Comparison of ENCODE assay signal across 13 cellular contexts in the genomic region with DNA sequence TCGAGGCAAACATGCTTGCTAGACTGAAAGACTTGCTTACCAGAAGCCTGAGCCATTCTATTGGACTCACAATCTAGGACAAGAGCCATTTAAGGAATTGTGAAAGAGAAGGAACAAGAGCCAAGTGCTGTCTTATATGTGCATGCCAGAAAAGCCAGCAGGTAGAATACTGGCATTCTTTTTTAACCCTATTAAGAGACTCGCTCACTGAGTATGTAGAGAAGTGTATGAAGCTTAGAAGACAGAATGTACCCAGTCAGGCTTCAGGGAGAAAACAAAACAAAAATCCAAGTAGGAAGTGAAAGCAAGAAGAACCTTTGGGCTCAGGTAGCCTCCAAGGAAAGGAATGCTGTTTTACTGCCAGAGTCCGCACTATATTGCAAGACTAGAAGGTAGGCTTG.
A peak's percentile ranks its signal among the peaks of the same experiment; 100 is the strongest.
DNase-seq lines count a peak whose midpoint lies in the region; ATAC-seq and TF ChIP-seq lines count a peak whose summit lies in the region.
"Had no signal": no experiment of that assay in that cellular context is flagged by ENCODE, and none has a peak within 500 bp of the region (broad histone marks: within the 10 kb centered on the region; RNA-seq: fewer than 3 reads in every experiment).

No MANE protein-coding gene starts in this region.

- H3K27ac Mint-ChIP-seq in activated T-helper 1 cell treated with anti-CD3 and anti-CD28 coated beads, Interleukin-12 subunit alpha, Interleukin-12 subunit beta, Interleukin-2, Interleukin-4 antibody, amounts not matched to agents 30 ng/mL and 10 ng/mL and 1 ng/mL, durations not matched to agents 14 hours and 24 hours and 36 hours = no peak overlapping the region
- H3K27ac Mint-ChIP-seq: activated T-helper 2 cell treated with anti-CD3 and anti-CD28 coated beads, Interferon-gamma antibody, Interleukin-2, Interleukin-4, amounts not matched to agents 10 μg/mL and 5 μg/mL and 100 μg/mL, durations not matched to agents 14 hours and 24 hours and 36 hours had no signal

- peaks cover 3 to 55% of the 10 kb centered on the region in 2 donors for H3K36me3 ChIP-seq in psoas muscle (ENCODE audit: insufficient read depth in 1 of 2, low read depth in 1 of 2)

- H3K9me3 ChIP-seq in right cardiac atrium (ENCODE audit: control insufficient read depth, low read length) (no peaks in the 10 kb centered on the region), psoas muscle (no peaks in the 10 kb centered on the region)

- H3K4me3 ChIP-seq in cardiac fibroblast (replicated peaks in 1 of 2; ENCODE audit: low read depth in 2 of 2, low read length in 2 of 2) (no peak overlapping the region), right cardiac atrium (ENCODE audit: low read length) (no peak overlapping the region), psoas muscle (no peak overlapping the region)

- H3K4me1 ChIP-seq in right cardiac atrium (ENCODE audit: control insufficient read depth, insufficient read depth, low read length) (no peaks in the 10 kb centered on the region), psoas muscle (peaks cover 20% of the 10 kb centered on the region)

- H3K4me3 Mint-ChIP-seq in activated T-helper 1 cell treated with anti-CD3 and anti-CD28 coated beads, Interleukin-12 subunit alpha, Interleukin-12 subunit beta, Interleukin-2, Interleukin-4 antibody, amounts not matched to agents 30 ng/mL and 10 ng/mL and 1 ng/mL, durations not matched to agents 14 hours and 24 hours and 36 hours = no peak overlapping the region
- H3K4me3 Mint-ChIP-seq: naive thymus-derived CD4-positive, alpha-beta T cell; stimulated activated naive CD8-positive, alpha-beta T cell treated with anti-CD3 and anti-CD28 coated beads, Interleukin-15, amount 100 ng/mL, for 72 hours had no signal

- TF ChIP-seq CTCF in cardiac fibroblast (IDR thresholded peaks at IDR 0.05; ENCODE audit: low read depth, low read length) (no peak), psoas muscle (IDR thresholded peaks at IDR 0.05) (no peak)

- no peaks in the 10 kb centered on the region for H3K27me3 Mint-ChIP-seq in activated T-helper 1 cell treated with anti-CD3 and anti-CD28 coated beads, Interleukin-12 subunit alpha, Interleukin-12 subunit beta, Interleukin-2, Interleukin-4 antibody, amounts not matched to agents 30 ng/mL and 10 ng/mL and 1 ng/mL, durations not matched to agents 14 hours and 24 hours and 36 hours (ENCODE audit: insufficient read depth)
- H3K27me3 Mint-ChIP-seq: naive thymus-derived CD4-positive, alpha-beta T cell; stimulated activated naive CD8-positive, alpha-beta T cell treated with anti-CD3 and anti-CD28 coated beads, Interleukin-15, amount 100 ng/mL, for 72 hours had no signal

- intact Hi-C loops in right cardiac atrium (cut with DNase I) (no loop called here), psoas muscle (cut with DNase I) (no loop called here)
- intact Hi-C loops in activated T-helper 1 cell treated with anti-CD3 and anti-CD28 coated beads, Interleukin-12 subunit alpha, Interleukin-12 subunit beta, Interleukin-2, Interleukin-4 antibody, amounts not matched to agents 30 ng/mL and 10 ng/mL and 1 ng/mL, durations not matched to agents 14 hours and 24 hours and 36 hours (cut with micrococcal nuclease) = no loop called here

- H3K9me3 Mint-ChIP-seq in activated T-helper 1 cell treated with anti-CD3 and anti-CD28 coated beads, Interleukin-12 subunit alpha, Interleukin-12 subunit beta, Interleukin-2, Interleukin-4 antibody, amounts not matched to agents 30 ng/mL and 10 ng/mL and 1 ng/mL, durations not matched to agents 14 hours and 24 hours and 36 hours = no peaks in the 10 kb centered on the region
- H3K9me3 Mint-ChIP-seq: activated T-helper 2 cell treated with anti-CD3 and anti-CD28 coated beads, Interferon-gamma antibody, Interleukin-2, Interleukin-4, amounts not matched to agents 10 μg/mL and 5 μg/mL and 100 μg/mL, durations not matched to agents 14 hours and 24 hours and 36 hours; naive thymus-derived CD4-positive, alpha-beta T cell; stimulated activated naive CD8-positive, alpha-beta T cell treated with anti-CD3 and anti-CD28 coated beads, Interleukin-15, amount 100 ng/mL, for 72 hours had no signal

- ATAC-seq in right cardiac atrium (peak; percentile 59 to 67), psoas muscle (peak; percentile 58 to 76 (median 70)), GM19397 (IDR thresholded peaks at IDR 0.05; ENCODE audit: unreplicated experiment) (no peak)
- ATAC-seq: naive thymus-derived CD4-positive, alpha-beta T cell; stimulated activated naive CD8-positive, alpha-beta T cell treated with anti-CD3 and anti-CD28 coated beads, Interleukin-15, amount 100 ng/mL, for 72 hours had no signal

- H3K27ac ChIP-seq in right cardiac atrium (ENCODE audit: low read length) (no peak overlapping the region), psoas muscle (peak overlapping the region; percentile 68)

- H3K27me3 ChIP-seq in right cardiac atrium (ENCODE audit: control insufficient read depth, insufficient read depth) (no peaks in the 10 kb centered on the region), psoas muscle (ENCODE audit: insufficient read depth in 3 of 3, low read length in 2 of 3) (no peaks in the 10 kb centered on the region)

- 86% methylated on average over 3 of the region's 3 CpGs for WGBS in right cardiac atrium
- 51 to 75% (median 56%) methylated on average over 3 of the region's 3 CpGs for WGBS in psoas muscle, 3 donors

- peak; percentile 14 for DNase-seq in GM03348 (ENCODE audit: low spot score)
- DNase-seq in cardiac fibroblast (ENCODE audit: low read depth in 2 of 2) = peak; percentile 51 to 67
- no peak for DNase-seq in right cardiac atrium
- DNase-seq in psoas muscle = no peak
- no peak for DNase-seq in activated T-helper 1 cell treated with anti-CD3 and anti-CD28 coated beads, Interleukin-12 subunit alpha, Interleukin-12 subunit beta, Interleukin-2, Interleukin-4 antibody, amounts not matched to agents 30 ng/mL and 10 ng/mL and 1 ng/mL, durations not matched to agents 14 hours and 24 hours and 36 hours (ENCODE audit: low spot score)
- DNase-seq in NCI-H2196 treated with DMSO at 0.1 percent for 48 hours (lab: John Stamatoyannopoulos, UW; ENCODE audit: unreplicated experiment) = no peak
- no peak for DNase-seq in NCI-H187 (lab: John Stamatoyannopoulos, UW)
- DNase-seq: activated CD4-positive, alpha-beta T cell treated with anti-CD3 and anti-CD28 coated beads for 48 hours; MV-4-11; naive thymus-derived CD4-positive, alpha-beta T cell; stimulated activated naive CD8-positive, alpha-beta T cell treated with anti-CD3 and anti-CD28 coated beads, Interleukin-15, amount 100 ng/mL, for 72 hours had no signal

- H3K36me3 Mint-ChIP-seq in activated T-helper 1 cell treated with anti-CD3 and anti-CD28 coated beads, Interleukin-12 subunit alpha, Interleukin-12 subunit beta, Interleukin-2, Interleukin-4 antibody, amounts not matched to agents 30 ng/mL and 10 ng/mL and 1 ng/mL, durations not matched to agents 14 hours and 24 hours and 36 hours (ENCODE audit: low read depth) = peaks cover 30% of the 10 kb centered on the region

- H3K4me1 Mint-ChIP-seq in activated T-helper 1 cell treated with anti-CD3 and anti-CD28 coated beads, Interleukin-12 subunit alpha, Interleukin-12 subunit beta, Interleukin-2, Interleukin-4 antibody, amounts not matched to agents 30 ng/mL and 10 ng/mL and 1 ng/mL, durations not matched to agents 14 hours and 24 hours and 36 hours (ENCODE audit: low read depth) = peaks cover 10% of the 10 kb centered on the region

Comparison
In these comparisons a context has a peak if more than half of its experiments do, and no peak if none do; other contexts are left out.
1. DNase-seq: peak in GM03348 (single experiment) and cardiac fibroblast (2 of 2); none in right cardiac atrium (0 of 3), psoas muscle (0 of 2), activated T-helper 1 cell treated with anti-CD3 and anti-CD28 coated beads, Interleukin-12 subunit alpha, Interleukin-12 subunit beta, Interleukin-2, Interleukin-4 antibody, amounts not matched to agents 30 ng/mL and 10 ng/mL and 1 ng/mL, durations not matched to agents 14 hours and 24 hours and 36 hours (single experiment), NCI-H2196 treated with DMSO at 0.1 percent for 48 hours (single experiment) and NCI-H187 (0 of 2).